ENCODE assay signal across 8 cellular contexts in the genomic region with DNA sequence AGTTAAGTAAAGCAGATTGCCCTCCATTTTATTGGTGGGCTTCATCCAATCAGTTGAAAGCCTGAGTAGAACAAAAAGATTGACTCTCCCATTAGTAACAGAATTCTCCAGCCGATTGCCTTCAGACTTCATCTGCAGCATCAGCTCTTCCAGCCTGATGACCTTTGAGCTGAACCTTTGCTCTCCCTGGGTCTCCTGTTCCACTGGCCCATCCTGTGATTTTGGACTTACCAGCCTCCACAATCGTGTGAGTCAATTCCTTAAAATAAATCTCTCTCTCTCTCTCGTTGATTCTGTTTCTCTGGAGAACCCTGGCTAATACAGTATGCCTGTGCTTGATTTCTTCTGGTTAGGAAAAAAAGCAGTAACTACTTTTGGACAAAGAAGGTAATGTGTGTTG.
"Had no signal": no experiment of that assay in that cellular context is flagged by ENCODE, and none has a peak within 500 bp of the region (broad histone marks: within the 10 kb centered on the region; RNA-seq: fewer than 3 reads in every experiment).

No MANE protein-coding gene starts in this region.

- FAIRE-seq: G401.6, GM12878, GM12891, GM12892, GM18507, GM19239 had no signal

- ATAC-seq: GM12878 had no signal

- H3K4me3 ChIP-seq: GM12878 had no signal

- DNase-seq: GDM1, GF-D8 had no signal
